9 cellular contexts compared by ENCODE assay signal in genomic region chr11:82191690-82192089, GRCh38.
"Had no signal": no experiment of that assay in that cellular context is flagged by ENCODE, and none has a peak within 500 bp of the region (broad histone marks: within the 10 kb centered on the region; RNA-seq: fewer than 3 reads in every experiment).

No MANE protein-coding gene starts in this region.

- H2AFZ ChIP-seq: neural progenitor cell had no signal

- H3K36me3 ChIP-seq: neural progenitor cell, ovary had no signal

- H3K27me3 Mint-ChIP-seq: naive B cell had no signal

- H3K4me2 ChIP-seq: neural progenitor cell had no signal

- H3K9me3 ChIP-seq: ovary had no signal

- H3K4me1 ChIP-seq: neural progenitor cell had no signal

- DNase-seq: activated CD4-positive, alpha-beta T cell treated with anti-CD3 and anti-CD28 coated beads for 1 hour; activated CD4-positive, alpha-beta T cell treated with anti-CD3 and anti-CD28 coated beads, Interleukin-2, amount 50 U/mL, for 48 hours; activated naive CD4-positive, alpha-beta T cell treated with anti-CD3 and anti-CD28 coated beads, Interleukin-2, amount 50 U/mL, for 16 hours; naive B cell; ovary; stimulated activated CD4-positive, alpha-beta T cell treated with anti-CD3 and anti-CD28 coated beads, Interleukin-2, amount 100 ng/mL, for 24 hours; T-helper 9 cell had no signal

- H3K36me3 Mint-ChIP-seq: naive B cell; neural progenitor cell; stimulated activated effector memory CD8-positive, alpha-beta T cell treated with anti-CD3 and anti-CD28 coated beads, Interleukin-12 subunit alpha, Interleukin-12 subunit beta, amount 100 ng/mL, for 72 hours had no signal

- H3K4me3 ChIP-seq: neural progenitor cell, ovary had no signal

- H3K9me3 Mint-ChIP-seq: neural progenitor cell; stimulated activated effector memory CD8-positive, alpha-beta T cell treated with anti-CD3 and anti-CD28 coated beads, Interleukin-12 subunit alpha, Interleukin-12 subunit beta, amount 100 ng/mL, for 72 hours had no signal

- H3K27ac ChIP-seq: neural progenitor cell, ovary had no signal

- ATAC-seq: stimulated activated effector memory CD8-positive, alpha-beta T cell treated with anti-CD3 and anti-CD28 coated beads, Interleukin-12 subunit alpha, Interleukin-12 subunit beta, amount 100 ng/mL, for 72 hours had no signal

- H3K27me3 ChIP-seq: neural progenitor cell, ovary had no signal

- H3K27ac Mint-ChIP-seq: naive B cell; neural progenitor cell; stimulated activated effector memory CD8-positive, alpha-beta T cell treated with anti-CD3 and anti-CD28 coated beads, Interleukin-12 subunit alpha, Interleukin-12 subunit beta, amount 100 ng/mL, for 72 hours had no signal

- H3K4me1 Mint-ChIP-seq: naive B cell; neural progenitor cell; stimulated activated effector memory CD8-positive, alpha-beta T cell treated with anti-CD3 and anti-CD28 coated beads, Interleukin-12 subunit alpha, Interleukin-12 subunit beta, amount 100 ng/mL, for 72 hours had no signal

- H3K4me3 Mint-ChIP-seq: naive B cell; neural progenitor cell; stimulated activated effector memory CD8-positive, alpha-beta T cell treated with anti-CD3 and anti-CD28 coated beads, Interleukin-12 subunit alpha, Interleukin-12 subunit beta, amount 100 ng/mL, for 72 hours had no signal

- H3K9ac ChIP-seq: neural progenitor cell had no signal
